In genomic region chr21:17784604-17785402, GRCh38 we compare ENCODE assay signal across 9 cellular contexts. TPM values are rescaled to one million over a fixed set of nuclear protein-coding genes. Genes with fewer than 3 reads are reported as not detected.
DNase-seq lines count a peak whose midpoint lies in the region; ATAC-seq and TF ChIP-seq lines count a peak whose summit lies in the region.
"Had no signal": no experiment of that assay in that cellular context is flagged by ENCODE, and none has a peak within 500 bp of the region (broad histone marks: within the 10 kb centered on the region; RNA-seq: fewer than 3 reads in every experiment).

No MANE protein-coding gene starts in this region.

- WGBS in heart left ventricle, 4 donors, result 76 to 93% (median 83%) methylated on average over 6 of the region's 6 CpGs

- H3K36me3 ChIP-seq in heart left ventricle, result peaks cover 0 to 36% (median 23%) of the 10 kb centered on the region in 9 donors

- H3K9me3 ChIP-seq in heart left ventricle, result peaks cover 0 to 7% (median 0%) of the 10 kb centered on the region in 12 donors

- DNase-seq in NAMALWA (ENCODE audit: low spot score), result peak; percentile 34
- peak; percentile 12 for DNase-seq in germinal center (ENCODE audit: low spot score)
- DNase-seq in NCI-H524 treated with DMSO at 0.1 percent for 48 hours (lab: John Stamatoyannopoulos, UW), result no peak
- no peak for DNase-seq in T1000 (lab: John Stamatoyannopoulos, UW)
- no peak for DNase-seq in posterior vena cava (ENCODE audit: low spot score)
- DNase-seq in heart left ventricle, result no peak

- ATAC-seq in GM18511 (IDR thresholded peaks at IDR 0.05; ENCODE audit: unreplicated experiment), result peak; percentile 53
- peak; percentile 42 for ATAC-seq in HG02571 (IDR thresholded peaks at IDR 0.05; ENCODE audit: unreplicated experiment)
- ATAC-seq in heart left ventricle, result no peak
- ATAC-seq: K562 had no signal

- H3K27me3 ChIP-seq in heart left ventricle, result no peaks in the 10 kb centered on the region

- peak overlapping the region in 1 of 12 donors; percentile 15 for H3K4me3 ChIP-seq in heart left ventricle
- H3K4me3 ChIP-seq: K562 had no signal

- no peak for TF ChIP-seq CTCF in heart left ventricle (IDR thresholded peaks at IDR 0.05)

- peaks cover 0 to 95% (median 0%) of the 10 kb centered on the region in 12 donors for H3K4me1 ChIP-seq in heart left ventricle

- intact Hi-C loops in posterior vena cava (cut with DNase I) (no loop called here), heart left ventricle (cut with DNase I) (no loop called here)

- no peak for TF ChIP-seq POLR2A in heart left ventricle (IDR thresholded peaks at IDR 0.05)

- peak overlapping the region in 1 of 12 donors; percentile 90 for H3K27ac ChIP-seq in heart left ventricle

RNA-seq across cellular contexts. Expression of gene C21orf91, which starts 34.4 kb away (rescaled TPM):
- total RNA-seq in posterior vena cava, result 10 to 100 TPM; 11.3 to 11.8 TPM
- total RNA-seq in heart left ventricle, result 10 to 100 TPM in 5 of 9 donors, 1 to 10 TPM in 4; 5.1 to 21.2 (median 14.4) TPM
- polyA plus RNA-seq in heart left ventricle, result 1 to 10 TPM; 2.2 to 4.5 TPM

Comparison
In these comparisons a context has a peak if more than half of its experiments do, and no peak if none do; other contexts are left out.
1. ATAC-seq: peak in GM18511 (single experiment) and HG02571 (single experiment); none in heart left ventricle (0 of 4).
2. DNase-seq: peak in NAMALWA (single experiment) and germinal center (single experiment); none in NCI-H524 treated with DMSO at 0.1 percent for 48 hours (single experiment), T1000 (single experiment), posterior vena cava (single experiment) and heart left ventricle (0 of 5).